ENCODE assay signal across 18 cellular contexts in genomic region chr3:64010199-64010598, GRCh38. TPM values are rescaled to one million over a fixed set of nuclear protein-coding genes. Genes with fewer than 3 reads are reported as not detected.
DNase-seq lines count a peak whose midpoint lies in the region; ATAC-seq, FAIRE-seq and TF ChIP-seq lines count a peak whose summit lies in the region.
"Had no signal": no experiment of that assay in that cellular context is flagged by ENCODE, and none has a peak within 500 bp of the region (broad histone marks: within the 10 kb centered on the region; RNA-seq: fewer than 3 reads in every experiment).

No MANE protein-coding gene starts in this region.

- TF ChIP-seq EP300 in sigmoid colon (IDR thresholded peaks at IDR 0.05), result no peak

- H3K9me3 Mint-ChIP-seq in activated CD4-positive, alpha-beta T cell treated with anti-CD3 and anti-CD28 coated beads for 36 hours (ENCODE audit: low read depth), result no peaks in the 10 kb centered on the region
- H3K9me3 Mint-ChIP-seq in activated CD4-positive, alpha-beta T cell treated with anti-CD3 and anti-CD28 coated beads, Interleukin-2, amount 10 ng/mL, durations not matched to agents 7 days and 5 days, result no peaks in the 10 kb centered on the region
- H3K9me3 Mint-ChIP-seq in MCF 10A (ENCODE audit: unreplicated experiment), result no peaks in the 10 kb centered on the region
- H3K9me3 Mint-ChIP-seq: CD14-positive monocyte had no signal

- peak; percentile 95 for FAIRE-seq in islet of Langerhans (lab: Jason Lieb, UNC)
- FAIRE-seq: K562 had no signal

- no peaks in the 10 kb centered on the region for H3K4me1 ChIP-seq in breast epithelium
- peaks cover 0 to 7% (median 0%) of the 10 kb centered on the region in 4 donors for H3K4me1 ChIP-seq in sigmoid colon

- TF ChIP-seq POLR2A in breast epithelium (IDR thresholded peaks at IDR 0.05) (no peak), sigmoid colon (IDR thresholded peaks at IDR 0.05) (no peak)

- peaks cover 17% of the 10 kb centered on the region for H3K36me3 ChIP-seq in breast epithelium
- peaks cover 6 to 100% (median 60%) of the 10 kb centered on the region in 4 donors for H3K36me3 ChIP-seq in sigmoid colon

- intact Hi-C loops in activated CD4-positive, alpha-beta T cell treated with anti-CD3 and anti-CD28 coated beads for 36 hours (cut with DNase I, micrococcal nuclease), result no loop called here
- intact Hi-C loops in MCF 10A (cut with micrococcal nuclease), result no loop called here
- intact Hi-C loops in breast epithelium (cut with DNase I; ENCODE audit: low total_unique reads), result no loop called here
- intact Hi-C loops in sigmoid colon (cut with DNase I), result no loop called here

- H3K9me3 ChIP-seq in breast epithelium (no peaks in the 10 kb centered on the region), sigmoid colon (no peaks in the 10 kb centered on the region)

- BruUV-seq in MCF 10A (replicated peaks; lab: Mats Ljungman, UMichigan), result no TSS peak

- peak overlapping the region; percentile 29 for H3K27ac Mint-ChIP-seq in activated CD4-positive, alpha-beta T cell treated with anti-CD3 and anti-CD28 coated beads for 36 hours
- H3K27ac Mint-ChIP-seq in activated CD4-positive, alpha-beta T cell treated with anti-CD3 and anti-CD28 coated beads, Interleukin-2, amount 10 ng/mL, durations not matched to agents 7 days and 5 days, result no peak overlapping the region
- peak overlapping the region; percentile 13 for H3K27ac Mint-ChIP-seq in MCF 10A (ENCODE audit: low read depth, unreplicated experiment)

- CTCF ChIA-PET in activated CD4-positive, alpha-beta T cell treated with anti-CD3 and anti-CD28 coated beads for 36 hours (lab: Charles Lee), result interaction anchor here (0.7 to 2.6 kb wide), 7 partner anchors 9 to 18 kb away, joined by 3 to 9 read pairs (median 6); partner anchors contain the start of gene PSMD6
- CTCF ChIA-PET in activated CD4-positive, alpha-beta T cell treated with anti-CD3 and anti-CD28 coated beads, Interleukin-2, amount 10 ng/mL, durations not matched to agents 7 days and 5 days (lab: Charles Lee), result interaction anchor here (0.9 to 4.0 kb wide), 3 partner anchors 14 to 27 kb away, joined by 3 to 25 read pairs (median 4); partner anchors contain the start of gene PSMD6
- CTCF ChIA-PET in MCF 10A (lab: Yijun Ruan, JAX), result interaction anchor here (0.6 to 5.3 kb wide), 5 partner anchors 13 to 475 kb away, joined by 3 to 57 read pairs (median 9); partner anchors contain the start of gene PSMD6

- no peak overlapping the region for H3K4me3 ChIP-seq in breast epithelium
- H3K4me3 ChIP-seq in sigmoid colon, result no peak overlapping the region
- H3K4me3 ChIP-seq: K562 had no signal

- POLR2A ChIA-PET in activated CD4-positive, alpha-beta T cell treated with anti-CD3 and anti-CD28 coated beads for 36 hours (lab: Charles Lee), result interaction anchor here (0.5 to 0.7 kb wide), 2 partner anchors 13 to 52 kb away, joined by 3 read pairs; no protein-coding TSS in a partner anchor
- POLR2A ChIA-PET in activated CD4-positive, alpha-beta T cell treated with anti-CD3 and anti-CD28 coated beads, Interleukin-2, amount 10 ng/mL, durations not matched to agents 7 days and 5 days (lab: Charles Lee), result no interaction called here
- POLR2A ChIA-PET in MCF 10A (lab: Yijun Ruan, JAX), result interaction anchor here (1.1 to 3.5 kb wide), 4 partner anchors 12 to 42 kb away, joined by 3 to 18 read pairs (median 4); partner anchors contain the start of gene PSMD6

- H3K4me1 Mint-ChIP-seq in activated CD4-positive, alpha-beta T cell treated with anti-CD3 and anti-CD28 coated beads for 36 hours, result peaks cover 21% of the 10 kb centered on the region
- peaks cover 31% of the 10 kb centered on the region for H3K4me1 Mint-ChIP-seq in activated CD4-positive, alpha-beta T cell treated with anti-CD3 and anti-CD28 coated beads, Interleukin-2, amount 10 ng/mL, durations not matched to agents 7 days and 5 days
- H3K4me1 Mint-ChIP-seq in MCF 10A (ENCODE audit: insufficient read depth, unreplicated experiment), result peaks cover 17% of the 10 kb centered on the region

- TF ChIP-seq CTCF in MCF 10A (IDR thresholded peaks at IDR 0.05; ENCODE audit: unreplicated experiment) (no peak), breast epithelium (IDR thresholded peaks at IDR 0.05) (no peak), sigmoid colon (IDR thresholded peaks at IDR 0.05) (no peak)

- 83 to 93% methylated on average over 5 of the region's 5 CpGs for WGBS in sigmoid colon, 2 donors

- no peaks in the 10 kb centered on the region for H3K27me3 Mint-ChIP-seq in activated CD4-positive, alpha-beta T cell treated with anti-CD3 and anti-CD28 coated beads for 36 hours
- H3K27me3 Mint-ChIP-seq in activated CD4-positive, alpha-beta T cell treated with anti-CD3 and anti-CD28 coated beads, Interleukin-2, amount 10 ng/mL, durations not matched to agents 7 days and 5 days, result no peaks in the 10 kb centered on the region
- no peaks in the 10 kb centered on the region for H3K27me3 Mint-ChIP-seq in MCF 10A (ENCODE audit: insufficient read depth, unreplicated experiment)

- H3K27me3 ChIP-seq in breast epithelium, result no peaks in the 10 kb centered on the region
- H3K27me3 ChIP-seq in sigmoid colon, result no peaks in the 10 kb centered on the region

- ATAC-seq in activated CD4-positive, alpha-beta T cell treated with anti-CD3 and anti-CD28 coated beads for 36 hours, result no peak
- ATAC-seq: K562 had no signal

- H3K36me3 Mint-ChIP-seq in activated CD4-positive, alpha-beta T cell treated with anti-CD3 and anti-CD28 coated beads for 36 hours (ENCODE audit: low read depth), result peaks cover 56% of the 10 kb centered on the region
- H3K36me3 Mint-ChIP-seq in activated CD4-positive, alpha-beta T cell treated with anti-CD3 and anti-CD28 coated beads, Interleukin-2, amount 10 ng/mL, durations not matched to agents 7 days and 5 days (ENCODE audit: low read depth), result peaks cover 64% of the 10 kb centered on the region
- peaks cover 28% of the 10 kb centered on the region for H3K36me3 Mint-ChIP-seq in MCF 10A (ENCODE audit: insufficient read depth, unreplicated experiment)

- no peak overlapping the region for H3K4me3 Mint-ChIP-seq in activated CD4-positive, alpha-beta T cell treated with anti-CD3 and anti-CD28 coated beads for 36 hours
- no peak overlapping the region for H3K4me3 Mint-ChIP-seq in activated CD4-positive, alpha-beta T cell treated with anti-CD3 and anti-CD28 coated beads, Interleukin-2, amount 10 ng/mL, durations not matched to agents 7 days and 5 days
- H3K4me3 Mint-ChIP-seq in MCF 10A (ENCODE audit: unreplicated experiment), result no peak overlapping the region
- H3K4me3 Mint-ChIP-seq: CD14-positive monocyte had no signal

- H3K27ac ChIP-seq in breast epithelium (no peak overlapping the region), sigmoid colon (peak overlapping the region in 1 of 4 donors; percentile 43)
- H3K27ac ChIP-seq: 22Rv1 had no signal

- DNase-seq in activated CD4-positive, alpha-beta T cell treated with anti-CD3 and anti-CD28 coated beads for 36 hours, result no peak
- DNase-seq in activated CD4-positive, alpha-beta T cell treated with anti-CD3 and anti-CD28 coated beads, Interleukin-2, amount 10 ng/mL, durations not matched to agents 7 days and 5 days, result no peak
- no peak for DNase-seq in MCF 10A (ENCODE audit: unreplicated experiment)
- DNase-seq in breast epithelium (ENCODE audit: low spot score in 2 of 2), result no peak
- DNase-seq in NCI-H774 (lab: John Stamatoyannopoulos, UW), result no peak
- DNase-seq in sigmoid colon, result no peak
- no peak for DNase-seq in NCI-H82 (lab: John Stamatoyannopoulos, UW)
- DNase-seq: DND-41, NCI-H1105, NCI-H2081 treated with DMSO at 0.1 percent for 48 hours, NCI-H510A, NCI-H748 treated with DMSO at 0.1 percent for 48 hours, OCI-M1, SHP77 had no signal

RNA-seq across cellular contexts. Expression of gene PSMD6, which starts 13.1 kb away (rescaled TPM):
- 100 to 1,000 TPM; 109 to 117 TPM for total RNA-seq in activated CD4-positive, alpha-beta T cell treated with anti-CD3 and anti-CD28 coated beads for 36 hours
- 10 to 100 TPM; 73.4 to 75.0 TPM for total RNA-seq in activated CD4-positive, alpha-beta T cell treated with anti-CD3 and anti-CD28 coated beads, Interleukin-2, amount 10 ng/mL, durations not matched to agents 7 days and 5 days
- 62.7 and 66.0 TPM in 2 replicates for total RNA-seq in MCF 10A (2022)
- 10 to 100 TPM; 60.9 to 74.7 (median 69.8) TPM for total RNA-seq in breast epithelium
- total RNA-seq in sigmoid colon, result 10 to 100 TPM; 60.6 to 71.7 (median 66.4) TPM
- polyA plus RNA-seq in sigmoid colon, result 10 to 100 TPM; 49.2 to 61.9 (median 56.9) TPM
